Comparison of ENCODE assay signal across 1 cellular context in the genomic region with DNA sequence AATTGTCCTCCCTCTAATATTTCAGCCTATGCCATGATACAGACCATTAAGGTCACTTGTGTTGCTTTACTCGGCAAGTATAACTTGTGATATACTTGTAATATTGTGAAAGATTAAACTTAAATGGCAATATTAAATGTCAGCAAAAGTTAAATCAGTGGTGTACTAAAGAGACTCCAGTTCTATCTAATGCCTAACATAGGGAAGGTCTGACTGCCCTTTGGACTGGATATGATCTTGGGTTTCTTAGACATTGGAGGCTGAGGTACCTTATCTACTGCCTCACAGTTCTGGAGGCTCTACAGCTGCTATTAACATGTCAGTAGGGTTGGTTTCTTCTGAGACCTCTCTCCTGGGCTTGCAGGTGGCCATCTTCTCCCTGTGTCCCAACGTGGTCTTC.
TF ChIP-seq lines count a peak whose summit lies in the region.

No MANE protein-coding gene starts in this region.

TF ChIP-seq in K562, 482 proteins besides CTCF, POLR2A, EP300 and RAD21 (continued from another document and continues in another):
- TF ChIP-seq PHB (CRISPR knock-in tag; IDR thresholded peaks at IDR 0.05) (no peak), ELF1 (tag; IDR thresholded peaks at IDR 0.05) (no peak), TCFL5 (CRISPR knock-in tag; conservative IDR thresholded peaks at IDR 0.05) (no peak), CEBPB (tag; IDR thresholded peaks at IDR 0.05) (no peak), SRSF1 (IDR thresholded peaks at IDR 0.05; ENCODE audit: low read depth, low read length) (no peak), ILK (tag; IDR thresholded peaks at IDR 0.05; ENCODE audit: borderline replicate concordance, low read depth) (no peak), RB1 (IDR thresholded peaks at IDR 0.05; ENCODE audit: low read depth) (no peak), TARDBP (IDR thresholded peaks at IDR 0.05) (no peak), ZNF830 (CRISPR knock-in tag; IDR thresholded peaks at IDR 0.05) (no peak), ZNF764 (CRISPR knock-in tag; IDR thresholded peaks at IDR 0.05; ENCODE audit: low read depth) (no peak), KDM5B (IDR thresholded peaks at IDR 0.05; ENCODE audit: insufficient replicate concordance, low read depth, low read length) (no peak), SAFB (IDR thresholded peaks at IDR 0.05; ENCODE audit: borderline replicate concordance, low read depth, low read length) (no peak), JUNB (CRISPR knock-in tag; conservative IDR thresholded peaks at IDR 0.05) (no peak), SMARCE1 (IDR thresholded peaks at IDR 0.05) (0 out of 2 replicates have a peak, but pooled peaks have one; percentile 17), ZFPM2 (CRISPR knock-in tag; IDR thresholded peaks at IDR 0.05) (no peak), EHMT2 (IDR thresholded peaks at IDR 0.05) (peak; percentile 83), BRF1 (IDR thresholded peaks at IDR 0.05; ENCODE audit: borderline replicate concordance, extremely low read depth, insufficient read length) (no peak), HNRNPUL1 (IDR thresholded peaks at IDR 0.05; ENCODE audit: low read length) (no peak), WHSC1 (IDR thresholded peaks at IDR 0.05; ENCODE audit: low read length) (no peak), TCF7 (IDR thresholded peaks at IDR 0.05; ENCODE audit: borderline replicate concordance) (no peak), HDAC3 (IDR thresholded peaks at IDR 0.05; ENCODE audit: borderline replicate concordance, partially characterized antibody) (peak; percentile 47), ZNF644 (tag; IDR thresholded peaks at IDR 0.05; ENCODE audit: low read depth) (no peak), ZNF316 (IDR thresholded peaks at IDR 0.05) (peak; percentile 68), ZNF274 (IDR thresholded peaks at IDR 0.05; ENCODE audit: borderline replicate concordance, low read depth, low read length) (0 out of 2 replicates have a peak, but pooled peaks have one; percentile 1), CAMTA2 (CRISPR knock-in tag; conservative IDR thresholded peaks at IDR 0.05) (no peak), KHSRP (IDR thresholded peaks at IDR 0.05) (no peak), POLR2AphosphoS5 (IDR thresholded peaks at IDR 0.05; ENCODE audit: control insufficient read depth, insufficient read depth, low read depth, low read length) (peak; percentile 79), STAT5A (IDR thresholded peaks at IDR 0.05; ENCODE audit: borderline replicate concordance, low read length) (peak; percentile 72; the same call in 1 of the 2 replicates), FOXK2 (conservative IDR thresholded peaks at IDR 0.05 in 1 of 2, IDR thresholded peaks at IDR 0.05 in 1 of 2; ENCODE audit: low read depth in 2 of 2) (no peak), FOXJ3 (CRISPR knock-in tag; IDR thresholded peaks at IDR 0.05) (no peak), ZKSCAN3 (CRISPR knock-in tag; IDR thresholded peaks at IDR 0.05) (no peak), PTBP1 (IDR thresholded peaks at IDR 0.05; ENCODE audit: low read depth, low read length) (no peak), GATA2 (CRISPR knock-in tag; IDR thresholded peaks at IDR 0.05) (no peak)
- TF ChIP-seq, protein P1, sequence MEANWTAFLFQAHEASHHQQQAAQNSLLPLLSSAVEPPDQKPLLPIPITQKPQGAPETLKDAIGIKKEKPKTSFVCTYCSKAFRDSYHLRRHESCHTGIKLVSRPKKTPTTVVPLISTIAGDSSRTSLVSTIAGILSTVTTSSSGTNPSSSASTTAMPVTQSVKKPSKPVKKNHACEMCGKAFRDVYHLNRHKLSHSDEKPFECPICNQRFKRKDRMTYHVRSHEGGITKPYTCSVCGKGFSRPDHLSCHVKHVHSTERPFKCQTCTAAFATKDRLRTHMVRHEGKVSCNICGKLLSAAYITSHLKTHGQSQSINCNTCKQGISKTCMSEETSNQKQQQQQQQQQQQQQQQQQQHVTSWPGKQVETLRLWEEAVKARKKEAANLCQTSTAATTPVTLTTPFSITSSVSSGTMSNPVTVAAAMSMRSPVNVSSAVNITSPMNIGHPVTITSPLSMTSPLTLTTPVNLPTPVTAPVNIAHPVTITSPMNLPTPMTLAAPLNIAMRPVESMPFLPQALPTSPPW (CRISPR knock-in tag; IDR thresholded peaks at IDR 0.05) = no peak
- TF ChIP-seq, protein P2, sequence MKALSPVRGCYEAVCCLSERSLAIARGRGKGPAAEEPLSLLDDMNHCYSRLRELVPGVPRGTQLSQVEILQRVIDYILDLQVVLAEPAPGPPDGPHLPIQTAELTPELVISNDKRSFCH (CRISPR knock-in tag; IDR thresholded peaks at IDR 0.05) = no peak
- TF ChIP-seq, protein P2 (tag; IDR thresholded peaks at IDR 0.05) = peak; percentile 50; the same call in 1 of the 2 replicates
- TF ChIP-seq, protein P3, sequence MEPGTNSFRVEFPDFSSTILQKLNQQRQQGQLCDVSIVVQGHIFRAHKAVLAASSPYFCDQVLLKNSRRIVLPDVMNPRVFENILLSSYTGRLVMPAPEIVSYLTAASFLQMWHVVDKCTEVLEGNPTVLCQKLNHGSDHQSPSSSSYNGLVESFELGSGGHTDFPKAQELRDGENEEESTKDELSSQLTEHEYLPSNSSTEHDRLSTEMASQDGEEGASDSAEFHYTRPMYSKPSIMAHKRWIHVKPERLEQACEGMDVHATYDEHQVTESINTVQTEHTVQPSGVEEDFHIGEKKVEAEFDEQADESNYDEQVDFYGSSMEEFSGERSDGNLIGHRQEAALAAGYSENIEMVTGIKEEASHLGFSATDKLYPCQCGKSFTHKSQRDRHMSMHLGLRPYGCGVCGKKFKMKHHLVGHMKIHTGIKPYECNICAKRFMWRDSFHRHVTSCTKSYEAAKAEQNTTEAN (CRISPR knock-in tag; IDR thresholded peaks at IDR 0.05) = no peak
- TF ChIP-seq, protein P4, sequence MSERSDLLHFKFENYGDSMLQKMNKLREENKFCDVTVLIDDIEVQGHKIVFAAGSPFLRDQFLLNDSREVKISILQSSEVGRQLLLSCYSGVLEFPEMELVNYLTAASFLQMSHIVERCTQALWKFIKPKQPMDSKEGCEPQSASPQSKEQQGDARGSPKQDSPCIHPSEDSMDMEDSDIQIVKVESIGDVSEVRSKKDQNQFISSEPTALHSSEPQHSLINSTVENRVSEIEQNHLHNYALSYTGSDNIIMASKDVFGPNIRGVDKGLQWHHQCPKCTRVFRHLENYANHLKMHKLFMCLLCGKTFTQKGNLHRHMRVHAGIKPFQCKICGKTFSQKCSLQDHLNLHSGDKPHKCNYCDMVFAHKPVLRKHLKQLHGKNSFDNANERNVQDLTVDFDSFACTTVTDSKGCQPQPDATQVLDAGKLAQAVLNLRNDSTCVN (CRISPR knock-in tag; IDR thresholded peaks at IDR 0.05) = no peak
- TF ChIP-seq, protein P5, sequence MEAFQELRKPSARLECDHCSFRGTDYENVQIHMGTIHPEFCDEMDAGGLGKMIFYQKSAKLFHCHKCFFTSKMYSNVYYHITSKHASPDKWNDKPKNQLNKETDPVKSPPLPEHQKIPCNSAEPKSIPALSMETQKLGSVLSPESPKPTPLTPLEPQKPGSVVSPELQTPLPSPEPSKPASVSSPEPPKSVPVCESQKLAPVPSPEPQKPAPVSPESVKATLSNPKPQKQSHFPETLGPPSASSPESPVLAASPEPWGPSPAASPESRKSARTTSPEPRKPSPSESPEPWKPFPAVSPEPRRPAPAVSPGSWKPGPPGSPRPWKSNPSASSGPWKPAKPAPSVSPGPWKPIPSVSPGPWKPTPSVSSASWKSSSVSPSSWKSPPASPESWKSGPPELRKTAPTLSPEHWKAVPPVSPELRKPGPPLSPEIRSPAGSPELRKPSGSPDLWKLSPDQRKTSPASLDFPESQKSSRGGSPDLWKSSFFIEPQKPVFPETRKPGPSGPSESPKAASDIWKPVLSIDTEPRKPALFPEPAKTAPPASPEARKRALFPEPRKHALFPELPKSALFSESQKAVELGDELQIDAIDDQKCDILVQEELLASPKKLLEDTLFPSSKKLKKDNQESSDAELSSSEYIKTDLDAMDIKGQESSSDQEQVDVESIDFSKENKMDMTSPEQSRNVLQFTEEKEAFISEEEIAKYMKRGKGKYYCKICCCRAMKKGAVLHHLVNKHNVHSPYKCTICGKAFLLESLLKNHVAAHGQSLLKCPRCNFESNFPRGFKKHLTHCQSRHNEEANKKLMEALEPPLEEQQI (IDR thresholded peaks at IDR 0.05) = peak; percentile 90
- TF ChIP-seq, protein P6, sequence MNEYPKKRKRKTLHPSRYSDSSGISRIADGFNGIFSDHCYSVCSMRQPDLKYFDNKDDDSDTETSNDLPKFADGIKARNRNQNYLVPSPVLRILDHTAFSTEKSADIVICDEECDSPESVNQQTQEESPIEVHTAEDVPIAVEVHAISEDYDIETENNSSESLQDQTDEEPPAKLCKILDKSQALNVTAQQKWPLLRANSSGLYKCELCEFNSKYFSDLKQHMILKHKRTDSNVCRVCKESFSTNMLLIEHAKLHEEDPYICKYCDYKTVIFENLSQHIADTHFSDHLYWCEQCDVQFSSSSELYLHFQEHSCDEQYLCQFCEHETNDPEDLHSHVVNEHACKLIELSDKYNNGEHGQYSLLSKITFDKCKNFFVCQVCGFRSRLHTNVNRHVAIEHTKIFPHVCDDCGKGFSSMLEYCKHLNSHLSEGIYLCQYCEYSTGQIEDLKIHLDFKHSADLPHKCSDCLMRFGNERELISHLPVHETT (CRISPR knock-in tag; conservative IDR thresholded peaks at IDR 0.05 in 1 of 2, IDR thresholded peaks at IDR 0.05 in 1 of 2) = no peak
- TF ChIP-seq, protein P7, sequence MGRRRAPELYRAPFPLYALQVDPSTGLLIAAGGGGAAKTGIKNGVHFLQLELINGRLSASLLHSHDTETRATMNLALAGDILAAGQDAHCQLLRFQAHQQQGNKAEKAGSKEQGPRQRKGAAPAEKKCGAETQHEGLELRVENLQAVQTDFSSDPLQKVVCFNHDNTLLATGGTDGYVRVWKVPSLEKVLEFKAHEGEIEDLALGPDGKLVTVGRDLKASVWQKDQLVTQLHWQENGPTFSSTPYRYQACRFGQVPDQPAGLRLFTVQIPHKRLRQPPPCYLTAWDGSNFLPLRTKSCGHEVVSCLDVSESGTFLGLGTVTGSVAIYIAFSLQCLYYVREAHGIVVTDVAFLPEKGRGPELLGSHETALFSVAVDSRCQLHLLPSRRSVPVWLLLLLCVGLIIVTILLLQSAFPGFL (CRISPR knock-in tag; IDR thresholded peaks at IDR 0.05) = no peak
- TF ChIP-seq, protein P8, sequence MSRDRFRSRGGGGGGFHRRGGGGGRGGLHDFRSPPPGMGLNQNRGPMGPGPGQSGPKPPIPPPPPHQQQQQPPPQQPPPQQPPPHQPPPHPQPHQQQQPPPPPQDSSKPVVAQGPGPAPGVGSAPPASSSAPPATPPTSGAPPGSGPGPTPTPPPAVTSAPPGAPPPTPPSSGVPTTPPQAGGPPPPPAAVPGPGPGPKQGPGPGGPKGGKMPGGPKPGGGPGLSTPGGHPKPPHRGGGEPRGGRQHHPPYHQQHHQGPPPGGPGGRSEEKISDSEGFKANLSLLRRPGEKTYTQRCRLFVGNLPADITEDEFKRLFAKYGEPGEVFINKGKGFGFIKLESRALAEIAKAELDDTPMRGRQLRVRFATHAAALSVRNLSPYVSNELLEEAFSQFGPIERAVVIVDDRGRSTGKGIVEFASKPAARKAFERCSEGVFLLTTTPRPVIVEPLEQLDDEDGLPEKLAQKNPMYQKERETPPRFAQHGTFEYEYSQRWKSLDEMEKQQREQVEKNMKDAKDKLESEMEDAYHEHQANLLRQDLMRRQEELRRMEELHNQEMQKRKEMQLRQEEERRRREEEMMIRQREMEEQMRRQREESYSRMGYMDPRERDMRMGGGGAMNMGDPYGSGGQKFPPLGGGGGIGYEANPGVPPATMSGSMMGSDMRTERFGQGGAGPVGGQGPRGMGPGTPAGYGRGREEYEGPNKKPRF (IDR thresholded peaks at IDR 0.05; ENCODE audit: low read depth, low read length) = no peak
- TF ChIP-seq, protein P9, sequence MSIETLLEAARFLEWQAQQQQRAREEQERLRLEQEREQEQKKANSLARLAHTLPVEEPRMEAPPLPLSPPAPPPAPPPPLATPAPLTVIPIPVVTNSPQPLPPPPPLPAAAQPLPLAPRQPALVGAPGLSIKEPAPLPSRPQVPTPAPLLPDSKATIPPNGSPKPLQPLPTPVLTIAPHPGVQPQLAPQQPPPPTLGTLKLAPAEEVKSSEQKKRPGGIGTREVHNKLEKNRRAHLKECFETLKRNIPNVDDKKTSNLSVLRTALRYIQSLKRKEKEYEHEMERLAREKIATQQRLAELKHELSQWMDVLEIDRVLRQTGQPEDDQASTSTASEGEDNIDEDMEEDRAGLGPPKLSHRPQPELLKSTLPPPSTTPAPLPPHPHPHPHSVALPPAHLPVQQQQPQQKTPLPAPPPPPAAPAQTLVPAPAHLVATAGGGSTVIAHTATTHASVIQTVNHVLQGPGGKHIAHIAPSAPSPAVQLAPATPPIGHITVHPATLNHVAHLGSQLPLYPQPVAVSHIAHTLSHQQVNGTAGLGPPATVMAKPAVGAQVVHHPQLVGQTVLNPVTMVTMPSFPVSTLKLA (conservative IDR thresholded peaks at IDR 0.05) = 0 out of 4 replicates have a peak, but pooled peaks of 1 of the 2 experiments have one; percentile 26
- TF ChIP-seq, protein P10, sequence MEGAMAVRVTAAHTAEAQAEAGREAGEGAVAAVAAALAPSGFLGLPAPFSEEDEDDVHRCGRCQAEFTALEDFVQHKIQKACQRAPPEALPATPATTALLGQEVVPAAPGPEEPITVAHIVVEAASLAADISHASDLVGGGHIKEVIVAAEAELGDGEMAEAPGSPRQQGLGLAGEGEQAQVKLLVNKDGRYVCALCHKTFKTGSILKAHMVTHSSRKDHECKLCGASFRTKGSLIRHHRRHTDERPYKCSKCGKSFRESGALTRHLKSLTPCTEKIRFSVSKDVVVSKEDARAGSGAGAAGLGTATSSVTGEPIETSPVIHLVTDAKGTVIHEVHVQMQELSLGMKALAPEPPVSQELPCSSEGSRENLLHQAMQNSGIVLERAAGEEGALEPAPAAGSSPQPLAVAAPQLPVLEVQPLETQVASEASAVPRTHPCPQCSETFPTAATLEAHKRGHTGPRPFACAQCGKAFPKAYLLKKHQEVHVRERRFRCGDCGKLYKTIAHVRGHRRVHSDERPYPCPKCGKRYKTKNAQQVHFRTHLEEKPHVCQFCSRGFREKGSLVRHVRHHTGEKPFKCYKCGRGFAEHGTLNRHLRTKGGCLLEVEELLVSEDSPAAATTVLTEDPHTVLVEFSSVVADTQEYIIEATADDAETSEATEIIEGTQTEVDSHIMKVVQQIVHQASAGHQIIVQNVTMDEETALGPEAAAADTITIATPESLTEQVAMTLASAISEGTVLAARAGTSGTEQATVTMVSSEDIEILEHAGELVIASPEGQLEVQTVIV (CRISPR knock-in tag; IDR thresholded peaks at IDR 0.05; ENCODE audit: borderline replicate concordance) = no peak
- TF ChIP-seq, protein P11, sequence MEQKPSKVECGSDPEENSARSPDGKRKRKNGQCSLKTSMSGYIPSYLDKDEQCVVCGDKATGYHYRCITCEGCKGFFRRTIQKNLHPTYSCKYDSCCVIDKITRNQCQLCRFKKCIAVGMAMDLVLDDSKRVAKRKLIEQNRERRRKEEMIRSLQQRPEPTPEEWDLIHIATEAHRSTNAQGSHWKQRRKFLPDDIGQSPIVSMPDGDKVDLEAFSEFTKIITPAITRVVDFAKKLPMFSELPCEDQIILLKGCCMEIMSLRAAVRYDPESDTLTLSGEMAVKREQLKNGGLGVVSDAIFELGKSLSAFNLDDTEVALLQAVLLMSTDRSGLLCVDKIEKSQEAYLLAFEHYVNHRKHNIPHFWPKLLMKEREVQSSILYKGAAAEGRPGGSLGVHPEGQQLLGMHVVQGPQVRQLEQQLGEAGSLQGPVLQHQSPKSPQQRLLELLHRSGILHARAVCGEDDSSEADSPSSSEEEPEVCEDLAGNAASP (IDR thresholded peaks at IDR 0.05) = no peak
